In genomic region chr1:160777486-160778089, GRCh38 we compare ENCODE assay signal across 8 cellular contexts. TPM values are rescaled to one million over a fixed set of nuclear protein-coding genes. Genes with fewer than 3 reads are reported as not detected.
DNase-seq lines count a peak whose midpoint lies in the region; ATAC-seq, FAIRE-seq and TF ChIP-seq lines count a peak whose summit lies in the region.

No MANE protein-coding gene starts in this region.

- H3K27me3 ChIP-seq in lower lobe of right lung (ENCODE audit: low read depth): no peaks in the 10 kb centered on the region

- TF ChIP-seq CTCF in AG04449 (IDR thresholded peaks at IDR 0.05; ENCODE audit: insufficient read depth, low read length, missing control alignments): peak; percentile 25
- TF ChIP-seq CTCF in lower lobe of right lung (IDR thresholded peaks at IDR 0.05): peak; percentile 58

- intact Hi-C loops in lower lobe of right lung (cut with DNase I): no loop called here

- H3K4me3 ChIP-seq in AG04449 (ENCODE audit: low read depth, low read length): no peak overlapping the region
- H3K4me3 ChIP-seq in lower lobe of right lung: no peak overlapping the region

- peak overlapping the region; percentile 30 for H3K27ac Mint-ChIP-seq in activated naive CD8-positive, alpha-beta T cell

- H3K27ac ChIP-seq in lower lobe of right lung: no peak overlapping the region

- H3K9me3 ChIP-seq in lower lobe of right lung: no peaks in the 10 kb centered on the region

- FAIRE-seq in GM12892 (lab: Jason Lieb, UNC): peak; percentile 87

- H3K4me1 ChIP-seq in lower lobe of right lung: peaks cover 13% of the 10 kb centered on the region

- H3K36me3 ChIP-seq in lower lobe of right lung: no peaks in the 10 kb centered on the region

- H3K36me3 Mint-ChIP-seq in activated naive CD8-positive, alpha-beta T cell: peaks cover 3% of the 10 kb centered on the region

- no peaks in the 10 kb centered on the region for H3K9me3 Mint-ChIP-seq in activated naive CD8-positive, alpha-beta T cell (ENCODE audit: low read depth)

- ATAC-seq in lower lobe of right lung: peak; percentile 65 to 66
- ATAC-seq in HG02610 (IDR thresholded peaks at IDR 0.05; ENCODE audit: unreplicated experiment): no peak
- no peak for ATAC-seq in HG02938 (IDR thresholded peaks at IDR 0.05; ENCODE audit: unreplicated experiment)
- ATAC-seq in HG03039 (IDR thresholded peaks at IDR 0.05; ENCODE audit: unreplicated experiment): no peak

- DNase-seq in AG04449 (ENCODE audit: low read depth, low spot score) (no peak), GM12892 (ENCODE audit: insufficient read length) (no peak), NOMO-1 treated with dmso at 0.1 percent for 144 hours (lab: John Stamatoyannopoulos, UW; ENCODE audit: unreplicated experiment) (peak; percentile 6), lower lobe of right lung (no peak)

- H3K4me1 Mint-ChIP-seq in activated naive CD8-positive, alpha-beta T cell (ENCODE audit: low read depth): peaks cover 29% of the 10 kb centered on the region

- CTCF ChIA-PET in AG04449 (lab: Yijun Ruan, JAX): interaction anchor here (0.9 kb wide), 1 partner anchor 174 kb away, joined by 4 read pairs; no protein-coding TSS in a partner anchor

- POLR2A ChIA-PET in AG04449 (lab: Yijun Ruan, JAX): no interaction called here

- H3K4me3 Mint-ChIP-seq in activated naive CD8-positive, alpha-beta T cell: no peak overlapping the region

- no peak for TF ChIP-seq POLR2A in GM12892 (IDR thresholded peaks at IDR 0.05; ENCODE audit: low read depth, low read length)

- H3K27me3 Mint-ChIP-seq in activated naive CD8-positive, alpha-beta T cell: no peaks in the 10 kb centered on the region

RNA-seq across cellular contexts. Expression of gene LY9, which starts 18.4 kb away (rescaled TPM):
- 7.6 TPM for polyA plus RNA-seq in GM12892 (2012; ENCODE audit: missing spikeins)
- 1.8 TPM for total RNA-seq in lower lobe of right lung

RNA-seq across cellular contexts. Expression of gene SLAMF7, which starts 38.5 kb away (rescaled TPM):
- 149 TPM for polyA plus RNA-seq in GM12892 (2012; ENCODE audit: missing spikeins)
- 7.9 TPM for total RNA-seq in lower lobe of right lung

Comparison
In these comparisons a context has a peak if more than half of its experiments do, and no peak if none do; other contexts are left out.
1. ATAC-seq: peak in lower lobe of right lung (2 of 2); none in HG02610 (single experiment), HG02938 (single experiment) and HG03039 (single experiment).